In genomic region chr11:102268985-102269470, GRCh38 we compare ENCODE assay signal across 8 cellular contexts. TPM values are rescaled to one million over a fixed set of nuclear protein-coding genes. Genes with fewer than 3 reads are reported as not detected.
DNase-seq lines count a peak whose midpoint lies in the region; ATAC-seq and TF ChIP-seq lines count a peak whose summit lies in the region.

No MANE protein-coding gene starts in this region.

- H3K27ac Mint-ChIP-seq in activated CD8-positive, alpha-beta memory T cell treated with anti-CD3 and anti-CD28 coated beads, Interleukin-2, amount 10 ng/mL, durations not matched to agents 7 days and 5 days: no peak overlapping the region

- CTCF ChIA-PET in activated CD8-positive, alpha-beta memory T cell treated with anti-CD3 and anti-CD28 coated beads, Interleukin-2, amount 10 ng/mL, durations not matched to agents 7 days and 5 days (lab: Charles Lee): interaction anchor here (0.6 to 2.2 kb wide), 12 partner anchors 11 to 796 kb away, joined by 3 to 21 read pairs (median 4); no protein-coding TSS in a partner anchor

- ATAC-seq in activated CD8-positive, alpha-beta memory T cell treated with anti-CD3 and anti-CD28 coated beads, Interleukin-2, amount 10 ng/mL, durations not matched to agents 7 days and 5 days: no peak
- ATAC-seq in left lobe of liver (no peak), HG03521 (IDR thresholded peaks at IDR 0.05; ENCODE audit: unreplicated experiment) (no peak)

- TF ChIP-seq CTCF in kidney epithelial cell (IDR thresholded peaks at IDR 0.05; ENCODE audit: insufficient read depth, low read length, poor library complexity, severe bottlenecking): no peak
- peak in 1 of 5 experiments; percentile 4 for TF ChIP-seq CTCF in tibial nerve (IDR thresholded peaks at IDR 0.05)

- no peak overlapping the region for H3K27ac ChIP-seq in tibial nerve

- H3K36me3 ChIP-seq in adipocyte (ENCODE audit: control insufficient read depth, insufficient read depth, low read length, severe bottlenecking): no peaks in the 10 kb centered on the region
- no peaks in the 10 kb centered on the region for H3K36me3 ChIP-seq in kidney epithelial cell (ENCODE audit: control insufficient read depth, insufficient read depth, low read length)
- no peaks in the 10 kb centered on the region for H3K36me3 ChIP-seq in tibial nerve

- H3K27me3 ChIP-seq in adipocyte (replicated peaks; ENCODE audit: control insufficient read depth, insufficient read depth, low read length) (no peaks in the 10 kb centered on the region), kidney epithelial cell (ENCODE audit: control insufficient read depth, insufficient read depth, low read length) (no peaks in the 10 kb centered on the region), tibial nerve (no peaks in the 10 kb centered on the region)

- DNase-seq in activated CD8-positive, alpha-beta memory T cell treated with anti-CD3 and anti-CD28 coated beads, Interleukin-2, amount 10 ng/mL, durations not matched to agents 7 days and 5 days: no peak
- no peak for DNase-seq in activated CD8-positive, alpha-beta memory T cell treated with anti-CD3 and anti-CD28 coated beads, Interleukin-2, amount 50 U/mL, for 4 hours
- DNase-seq in adipocyte (ENCODE audit: low read depth) (no peak), kidney epithelial cell (ENCODE audit: low read depth) (no peak), tibial nerve (ENCODE audit: low spot score in 2 of 2) (no peak), NCI-H128 (lab: John Stamatoyannopoulos, UW; ENCODE audit: unreplicated experiment) (no peak), left lobe of liver (ENCODE audit: low spot score) (no peak)

- peaks cover 24% of the 10 kb centered on the region for H3K4me1 Mint-ChIP-seq in activated CD8-positive, alpha-beta memory T cell treated with anti-CD3 and anti-CD28 coated beads, Interleukin-2, amount 10 ng/mL, durations not matched to agents 7 days and 5 days

- peaks cover 48% of the 10 kb centered on the region for H3K27me3 Mint-ChIP-seq in activated CD8-positive, alpha-beta memory T cell treated with anti-CD3 and anti-CD28 coated beads, Interleukin-2, amount 10 ng/mL, durations not matched to agents 7 days and 5 days

- H3K4me1 ChIP-seq in adipocyte (ENCODE audit: control insufficient read depth, insufficient read depth, low read length): peaks cover 17% of the 10 kb centered on the region
- peaks cover 0 to 20% (median 4%) of the 10 kb centered on the region in 4 donors for H3K4me1 ChIP-seq in tibial nerve

- peak overlapping the region; percentile 61 for H3K4me3 Mint-ChIP-seq in activated CD8-positive, alpha-beta memory T cell treated with anti-CD3 and anti-CD28 coated beads, Interleukin-2, amount 10 ng/mL, durations not matched to agents 7 days and 5 days

- WGBS in tibial nerve, 2 donors: 15 to 19% methylated on average over 6 of the region's 6 CpGs

- H3K9me3 ChIP-seq in adipocyte (ENCODE audit: control insufficient read depth, low read length) (no peaks in the 10 kb centered on the region), tibial nerve (no peaks in the 10 kb centered on the region)

- no peak for TF ChIP-seq EP300 in tibial nerve (IDR thresholded peaks at IDR 0.05)

- H3K4me3 ChIP-seq in adipocyte (ENCODE audit: low read length): peak overlapping the region; percentile 89
- H3K4me3 ChIP-seq in kidney epithelial cell (ENCODE audit: low read depth, low read length): peak overlapping the region; percentile 5
- peak overlapping the region; percentile 30 to 57 (median 44) for H3K4me3 ChIP-seq in tibial nerve

- H3K9ac ChIP-seq in adipocyte (ENCODE audit: low read length): peak overlapping the region; percentile 13

- H3K36me3 Mint-ChIP-seq in activated CD8-positive, alpha-beta memory T cell treated with anti-CD3 and anti-CD28 coated beads, Interleukin-2, amount 10 ng/mL, durations not matched to agents 7 days and 5 days: no peaks in the 10 kb centered on the region

- TF ChIP-seq POLR2A in tibial nerve (IDR thresholded peaks at IDR 0.05): no peak

- H3K9me3 Mint-ChIP-seq in activated CD8-positive, alpha-beta memory T cell treated with anti-CD3 and anti-CD28 coated beads, Interleukin-2, amount 10 ng/mL, durations not matched to agents 7 days and 5 days (ENCODE audit: low read depth): no peaks in the 10 kb centered on the region

RNA-seq across cellular contexts. Expression of gene BIRC3, which starts 48.3 kb away (rescaled TPM):
- total RNA-seq in activated CD8-positive, alpha-beta memory T cell treated with anti-CD3 and anti-CD28 coated beads, Interleukin-2, amount 10 ng/mL, durations not matched to agents 7 days and 5 days: 100 to 1,000 TPM in 1 of 2 experiments, 10 to 100 TPM in 1; 46.4 to 231 TPM
- total RNA-seq in kidney epithelial cell (7.2 and 10.0 TPM in 2 replicates), tibial nerve (10 to 100 TPM; 12.9 to 28.2 (median 20.3) TPM), left lobe of liver (2.1 TPM)

Comparison
In these comparisons a context has a peak if more than half of its experiments do, and no peak if none do; other contexts are left out.
1. H3K4me3 ChIP-seq: peak in every context shown above with its lines; median percentile 89 in adipocyte; 44 in tibial nerve; 5 in kidney epithelial cell.